Comparison of ENCODE assay signal across 13 cellular contexts in the genomic region with DNA sequence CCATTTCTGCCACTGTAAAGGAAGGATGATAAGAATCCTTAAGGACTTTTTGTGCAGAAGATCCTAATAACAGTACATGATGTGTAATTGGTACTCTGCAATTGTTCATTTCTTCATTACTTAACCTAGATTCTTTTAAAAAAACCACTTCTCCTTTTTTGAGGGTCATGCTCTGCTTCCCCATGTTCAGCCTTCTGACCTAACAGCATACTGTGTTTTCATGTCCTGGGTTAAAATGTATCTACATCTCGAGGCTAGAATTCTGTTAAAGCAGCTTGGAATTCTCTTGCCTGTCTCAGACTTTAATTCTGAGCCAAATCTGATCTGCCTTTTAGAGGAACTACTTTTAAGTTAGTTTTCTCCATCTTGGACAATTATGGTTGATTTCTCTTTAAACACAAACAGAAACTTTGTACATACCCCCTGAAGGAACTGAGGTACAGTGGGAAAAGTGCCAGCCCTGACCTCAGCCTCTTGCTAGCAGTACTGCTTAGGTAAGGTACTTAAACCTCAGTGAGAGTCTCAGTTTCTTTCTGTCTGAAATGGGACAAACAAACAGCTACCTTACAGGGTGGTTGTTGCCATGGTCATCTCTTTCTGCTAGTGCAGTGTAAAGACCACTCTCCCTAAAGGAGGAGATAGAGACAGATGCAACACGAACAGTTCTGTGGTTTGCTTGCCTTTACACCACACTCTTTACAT.
DNase-seq lines count a peak whose midpoint lies in the region; ATAC-seq and TF ChIP-seq lines count a peak whose summit lies in the region.
"Had no signal": no experiment of that assay in that cellular context is flagged by ENCODE, and none has a peak within 500 bp of the region (broad histone marks: within the 10 kb centered on the region; RNA-seq: fewer than 3 reads in every experiment).

No MANE protein-coding gene starts in this region.

- H4K20me1 ChIP-seq in Loucy (ENCODE audit: insufficient read depth, low read length, poor library complexity, severe bottlenecking) = no peaks in the 10 kb centered on the region

- intact Hi-C loops in psoas muscle (cut with DNase I) = no loop called here

- H3K18ac ChIP-seq in mesendoderm (ENCODE audit: low read length) = no peak overlapping the region

- H4K8ac ChIP-seq in mesendoderm (ENCODE audit: low read depth, low read length) = peak overlapping the region; percentile 39

- H3K36me3 ChIP-seq in Loucy (ENCODE audit: insufficient read depth, low read length) (no peaks in the 10 kb centered on the region), mesendoderm (ENCODE audit: control insufficient read depth, insufficient read depth, low read length) (no peaks in the 10 kb centered on the region), psoas muscle (ENCODE audit: insufficient read depth in 1 of 2, low read depth in 1 of 2) (no peaks in the 10 kb centered on the region)

- H2AFZ ChIP-seq in Loucy (ENCODE audit: low read length) = peak overlapping the region; percentile 39

- H3K27ac ChIP-seq in mesendoderm (ENCODE audit: low read depth, low read length) (no peak overlapping the region), psoas muscle (no peak overlapping the region)

- no peaks in the 10 kb centered on the region for H3K9me2 ChIP-seq in Loucy (replicated peaks; ENCODE audit: low read depth, low read length)

- WGBS in mesendoderm (ENCODE audit: extremely low coverage, insufficient coverage, low lambda C conversion rate) = no CpG with 5 or more reads among the region's 2 CpGs
- 67 to 74% (median 74%) methylated on average over 2 of the region's 2 CpGs for WGBS in psoas muscle, 3 donors

- H2BK120ac ChIP-seq in mesendoderm (ENCODE audit: low read depth, low read length) = no peak overlapping the region

- no peak overlapping the region for H3K23ac ChIP-seq in mesendoderm (ENCODE audit: low read length)

- H3K4me3 ChIP-seq in Loucy (ENCODE audit: low read length, poor library complexity, severe bottlenecking) (no peak overlapping the region), mesendoderm (ENCODE audit: low read length) (no peak overlapping the region), psoas muscle (no peak overlapping the region)

- H3K79me1 ChIP-seq in mesendoderm (ENCODE audit: low read length) = no peaks in the 10 kb centered on the region

- H3K79me2 ChIP-seq in Loucy (ENCODE audit: insufficient read depth, low read length) (no peaks in the 10 kb centered on the region), mesendoderm (ENCODE audit: control insufficient read depth, insufficient read depth, low read length) (no peaks in the 10 kb centered on the region)

- H3K4me2 ChIP-seq in Loucy (ENCODE audit: low read depth, low read length, poor library complexity, severe bottlenecking) (no peak overlapping the region), mesendoderm (ENCODE audit: low read length) (no peak overlapping the region)

- no peaks in the 10 kb centered on the region for H3F3A ChIP-seq in Loucy (ENCODE audit: low read depth)

- no peak overlapping the region for H4K5ac ChIP-seq in mesendoderm (ENCODE audit: low read length)

- H3K9ac ChIP-seq in Loucy (ENCODE audit: low read depth, low read length, poor library complexity, severe bottlenecking) = no peak overlapping the region
- no peak overlapping the region for H3K9ac ChIP-seq in mesendoderm (ENCODE audit: low read length)

- ATAC-seq in GM18909 (IDR thresholded peaks at IDR 0.05; ENCODE audit: poor library complexity, unreplicated experiment) = peak; percentile 93
- peak; percentile 62 for ATAC-seq in HG02840 (IDR thresholded peaks at IDR 0.05; ENCODE audit: low FRiP score, unreplicated experiment)
- ATAC-seq in psoas muscle = no peak

- no peak overlapping the region for H2AK5ac ChIP-seq in mesendoderm (ENCODE audit: low read length)

- no peak overlapping the region for H3K4ac ChIP-seq in mesendoderm (ENCODE audit: low read depth, low read length)

- no peak for TF ChIP-seq CTCF in Loucy (conservative IDR thresholded peaks at IDR 0.05; ENCODE audit: low read length)
- TF ChIP-seq CTCF in psoas muscle (IDR thresholded peaks at IDR 0.05) = no peak

- H2BK15ac ChIP-seq in mesendoderm (replicated peaks; ENCODE audit: low read depth) = no peak overlapping the region

- H3K4me1 ChIP-seq in Loucy (ENCODE audit: insufficient read depth, low read length, poor library complexity, severe bottlenecking) (peaks cover 20% of the 10 kb centered on the region), mesendoderm (ENCODE audit: control insufficient read depth, low read depth, low read length) (no peaks in the 10 kb centered on the region), psoas muscle (no peaks in the 10 kb centered on the region)

- H3K27me3 ChIP-seq in Loucy (ENCODE audit: insufficient read depth, low read length, poor library complexity, severe bottlenecking) = no peaks in the 10 kb centered on the region
- H3K27me3 ChIP-seq in mesendoderm (ENCODE audit: insufficient read depth, low read length, poor library complexity) = no peaks in the 10 kb centered on the region
- no peaks in the 10 kb centered on the region for H3K27me3 ChIP-seq in psoas muscle (ENCODE audit: insufficient read depth in 3 of 3, low read length in 2 of 3)

- no peak overlapping the region for H2BK5ac ChIP-seq in mesendoderm (ENCODE audit: low read length)

- H3K9me3 ChIP-seq in Loucy (ENCODE audit: insufficient read depth, low read depth, low read length) = no peaks in the 10 kb centered on the region
- H3K9me3 ChIP-seq in psoas muscle = no peaks in the 10 kb centered on the region

- H3K56ac ChIP-seq in mesendoderm (ENCODE audit: low read length) = no peak overlapping the region

- DNase-seq in mesendoderm (no peak), psoas muscle (no peak), NCI-H748 treated with DMSO at 0.1 percent for 48 hours (lab: John Stamatoyannopoulos, UW) (no peak), Ammon's horn (ENCODE audit: low spot score) (no peak)
- no peak for DNase-seq in activated CD8-positive, alpha-beta memory T cell treated with anti-CD3 and anti-CD28 coated beads, Interleukin-2, amount 50 U/mL, for 48 hours
- DNase-seq: activated gamma-delta T cell, DND-41, erythroblast, IMR-90, SW 1271 had no signal

Comparison
In these comparisons a context has a peak if more than half of its experiments do, and no peak if none do; other contexts are left out.
1. ATAC-seq: peak in GM18909 (single experiment) and HG02840 (single experiment); none in psoas muscle (0 of 4).